8 cellular contexts compared by ENCODE assay signal in genomic region chr3:112043621-112044201, GRCh38. TPM values are rescaled to one million over a fixed set of nuclear protein-coding genes. Genes with fewer than 3 reads are reported as not detected.
DNase-seq lines count a peak whose midpoint lies in the region; ATAC-seq and TF ChIP-seq lines count a peak whose summit lies in the region.

No MANE protein-coding gene starts in this region.

- DNase-seq in GM06990 (ENCODE audit: extremely low read depth, insufficient read length) (no peak), H7 (peak; percentile 63), LHCN-M2 (ENCODE audit: low read depth) (peak; percentile 73), Panc1 (ENCODE audit: low read depth, low spot score) (peak; percentile 51), glomerular endothelial cell (ENCODE audit: extremely low read depth, low read depth, low spot score) (peak; percentile 37), psoas muscle (no peak), NK-92 (lab: John Stamatoyannopoulos, UW; ENCODE audit: unreplicated experiment) (no peak)
- peak; percentile 5 for DNase-seq in activated gamma-delta T cell treated with anti-CD3 and anti-CD28 coated beads, Interleukin-2, amount 50 U/mL, for 16 hours (ENCODE audit: low read depth)

- H3K36me3 ChIP-seq in GM06990 (ENCODE audit: control insufficient read depth, insufficient read depth, low read length) (no peaks in the 10 kb centered on the region), H7 (replicated peaks; ENCODE audit: control insufficient read depth, insufficient read depth, low read length) (no peaks in the 10 kb centered on the region), Panc1 (ENCODE audit: control insufficient read depth, insufficient read depth, low read length) (no peaks in the 10 kb centered on the region), psoas muscle (ENCODE audit: insufficient read depth in 1 of 2, low read depth in 1 of 2) (no peaks in the 10 kb centered on the region)

- intact Hi-C loops in Panc1 (cut with micrococcal nuclease; ENCODE audit: unreplicated experiment): loop anchor here (2.0 kb wide), 1 partner anchor 55 kb away; no protein-coding TSS in a partner anchor
- intact Hi-C loops in psoas muscle (cut with DNase I): no loop called here

- 7 to 9% (median 8%) methylated on average over 7 of the region's 7 CpGs for WGBS in psoas muscle, 3 donors

- CTCF ChIA-PET in Panc1 (lab: Charles Lee): interaction anchor here (0.6 to 1.0 kb wide), 4 partner anchors 30 to 65 kb away, joined by 3 to 11 read pairs (median 4); partner anchors contain the start of gene ABHD10

- POLR2A ChIA-PET in Panc1 (lab: Charles Lee): no interaction called here

- no peak overlapping the region for H3K27ac ChIP-seq in Panc1 (ENCODE audit: low read length)
- H3K27ac ChIP-seq in psoas muscle: no peak overlapping the region

- peaks cover 5% of the 10 kb centered on the region; the same call in 1 of the 2 replicates for H3K4me1 ChIP-seq in Panc1 (ENCODE audit: control insufficient read depth, insufficient read depth, low read length)
- H3K4me1 ChIP-seq in psoas muscle: peaks cover 2% of the 10 kb centered on the region

- peak; percentile 98 for ATAC-seq in Panc1
- ATAC-seq in psoas muscle: peak in 3 of 4 donors; percentile 57 to 81 (median 72)

- in situ Hi-C loops in Panc1 (cut with HindIII; ENCODE audit: low pct_unique_long_range_greater_than_20kb, low sequenced_read_pairs): no loop called here

- peak; percentile 92 for TF ChIP-seq CTCF in GM06990 (IDR thresholded peaks at IDR 0.05; ENCODE audit: insufficient read depth, low read length, poor library complexity, severe bottlenecking)
- TF ChIP-seq CTCF in Panc1 (IDR thresholded peaks at IDR 0.05): peak; percentile 97
- TF ChIP-seq CTCF in psoas muscle (IDR thresholded peaks at IDR 0.05): peak; percentile 79

- no peaks in the 10 kb centered on the region for H3K27me3 ChIP-seq in GM06990 (replicated peaks; ENCODE audit: control insufficient read depth, insufficient read depth, low read length)
- no peaks in the 10 kb centered on the region for H3K27me3 ChIP-seq in H7 (ENCODE audit: control insufficient read depth, insufficient read depth, low read length)
- peaks cover 16% of the 10 kb centered on the region for H3K27me3 ChIP-seq in Panc1 (ENCODE audit: control insufficient read depth, insufficient read depth, low read length)
- H3K27me3 ChIP-seq in psoas muscle (ENCODE audit: insufficient read depth in 3 of 3, low read length in 2 of 3): no peaks in the 10 kb centered on the region

- no TSS peak for BruUV-seq in Panc1 (replicated peaks; lab: Mats Ljungman, UMichigan)

- H3K9me3 ChIP-seq in Panc1 (ENCODE audit: control insufficient read depth, insufficient read depth, low read depth, low read length) (no peaks in the 10 kb centered on the region), psoas muscle (no peaks in the 10 kb centered on the region)

- no peak overlapping the region for H3K4me3 ChIP-seq in GM06990 (replicated peaks; ENCODE audit: low read depth, low read length)
- H3K4me3 ChIP-seq in H7 (ENCODE audit: insufficient read depth, low read depth, low read length): no peak overlapping the region
- H3K4me3 ChIP-seq in Panc1 (ENCODE audit: low read depth in 2 of 2, low read length in 2 of 2): no peak overlapping the region
- H3K4me3 ChIP-seq in psoas muscle: no peak overlapping the region

RNA-seq across cellular contexts. Expression of gene TMPRSS7, which starts 9.2 kb away (rescaled TPM):
- total RNA-seq in H7 (2014; rRNA removed; shearing (Covaris generic)): not detected in 2 replicates
- total RNA-seq in LHCN-M2 (2014; rRNA removed) (not detected in 2 replicates), Panc1 (2021; ENCODE audit: unreplicated experiment) (not detected), glomerular endothelial cell (not detected in 2 replicates), psoas muscle (not detected)
- 0.04 TPM for polyA plus RNA-seq in LHCN-M2 (2012)
- not detected for polyA plus RNA-seq in Panc1 (2012; ENCODE audit: insufficient read length)
- not detected for polyA plus RNA-seq in psoas muscle

RNA-seq across cellular contexts. Expression of gene C3orf52, which starts 42.5 kb away (rescaled TPM):
- 9.7 and 11.3 TPM in 2 replicates for total RNA-seq in H7 (2014; rRNA removed; shearing (Covaris generic))
- total RNA-seq in LHCN-M2 (2014; rRNA removed): 6.2 and 6.7 TPM in 2 replicates
- polyA plus RNA-seq in LHCN-M2 (2012): 3.5 TPM
- 12.6 TPM for total RNA-seq in Panc1 (2021; ENCODE audit: unreplicated experiment)
- 3.7 TPM for polyA plus RNA-seq in Panc1 (2012; ENCODE audit: insufficient read length)
- 3.7 and 3.8 TPM in 2 replicates for total RNA-seq in glomerular endothelial cell
- total RNA-seq in psoas muscle: 1 to 10 TPM in 3 of 4 donors, under 1 TPM in 1; 0.86 to 2.8 (median 2.0) TPM
- 1 to 10 TPM in 2 of 3 donors, under 1 TPM in 1; 0.62 to 5.9 (median 1.9) TPM for polyA plus RNA-seq in psoas muscle

RNA-seq across cellular contexts. Expression of gene TAGLN3, which starts 45.0 kb away (rescaled TPM):
- 3.5 and 4.5 TPM in 2 replicates for total RNA-seq in H7 (2014; rRNA removed; shearing (Covaris generic))
- total RNA-seq in LHCN-M2 (2014; rRNA removed): not detected in 2 replicates
- polyA plus RNA-seq in LHCN-M2 (2012): 0.07 TPM
- total RNA-seq in Panc1 (2021; ENCODE audit: unreplicated experiment): not detected
- polyA plus RNA-seq in Panc1 (2012; ENCODE audit: insufficient read length): not detected
- 0.76 and 2.8 TPM in 2 replicates for total RNA-seq in glomerular endothelial cell
- not detected for total RNA-seq in psoas muscle
- under 1 TPM in 2 of 3 donors, not detected in 1; 0.21 to 0.66 TPM for polyA plus RNA-seq in psoas muscle

Comparison
In these comparisons a context has a peak if more than half of its experiments do, and no peak if none do; other contexts are left out.
1. DNase-seq: peak in H7 (single experiment), LHCN-M2 (single experiment), Panc1 (single experiment), activated gamma-delta T cell treated with anti-CD3 and anti-CD28 coated beads, Interleukin-2, amount 50 U/mL, for 16 hours (single experiment) and glomerular endothelial cell (single experiment); none in GM06990 (single experiment), psoas muscle (0 of 2) and NK-92 (single experiment).
2. Peak in every context shown above with its lines, with median percentiles within 50 percentile points of each other: CTCF ChIP-seq.